Comparison of ENCODE assay signal across 32 cellular contexts in the genomic region with DNA sequence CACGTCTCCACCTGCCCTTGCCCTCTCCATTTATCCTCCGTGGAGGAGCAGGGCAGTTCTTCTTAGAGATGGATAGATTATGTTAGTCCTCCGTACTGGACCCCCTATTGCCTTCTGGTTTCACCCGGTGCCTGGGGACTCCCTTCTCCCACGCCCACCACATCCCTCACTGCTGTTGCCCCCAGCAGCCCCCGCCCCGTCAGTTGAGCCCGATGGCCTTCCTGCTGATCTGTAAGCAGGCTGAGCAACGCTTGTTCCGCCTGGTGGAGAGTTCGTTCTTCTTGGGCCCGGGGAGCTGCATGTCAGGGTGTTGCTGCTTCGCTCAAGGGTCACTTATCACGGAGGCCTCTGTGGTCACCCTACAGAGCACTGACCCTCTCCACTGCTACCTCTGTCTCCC. TPM values are rescaled to one million over a fixed set of nuclear protein-coding genes. Genes with fewer than 3 reads are reported as not detected.
"Had no signal": no experiment of that assay in that cellular context is flagged by ENCODE, and none has a peak within 500 bp of the region (broad histone marks: within the 10 kb centered on the region; RNA-seq: fewer than 3 reads in every experiment).

No MANE protein-coding gene starts in this region.

- H3K4me3 ChIP-seq: esophagus muscularis mucosa, gastroesophageal sphincter had no signal

- H3K27ac ChIP-seq: brain microvascular endothelial cell, esophagus muscularis mucosa, foreskin keratinocyte, gastroesophageal sphincter, WERI-Rb-1 had no signal

- DNase-seq: activated B cell treated with CpG ODN at 0.5 μM for 24 hours; activated CD4-positive, alpha-beta T cell treated with anti-CD3 and anti-CD28 coated beads for 48 hours; activated CD4-positive, alpha-beta T cell treated with anti-CD3 and anti-CD28 coated beads, Interleukin-2, amount 50 U/mL, for 1 hour; activated CD4-positive, alpha-beta T cell treated with anti-CD3 and anti-CD28 coated beads, Interleukin-2, amount 50 U/mL, for 48 hours; activated CD8-positive, alpha-beta memory T cell treated with anti-CD3 and anti-CD28 coated beads, Interleukin-2, amount 10 ng/mL, durations not matched to agents 7 days and 5 days; activated CD8-positive, alpha-beta memory T cell treated with anti-CD3 and anti-CD28 coated beads, Interleukin-2, amount 50 U/mL, for 4 hours; activated CD8-positive, alpha-beta T cell treated with anti-CD3 and anti-CD28 coated beads for 36 hours; activated gamma-delta T cell; activated naive CD4-positive, alpha-beta T cell; activated naive CD4-positive, alpha-beta T cell treated with anti-CD3 and anti-CD28 coated beads, Interleukin-2, amount 10 ng/mL, durations not matched to agents 7 days and 5 days; activated naive CD8-positive, alpha-beta T cell treated with anti-CD3 and anti-CD28 coated beads, Interleukin-2, amount 10 ng/mL, durations not matched to agents 7 days and 5 days; activated T-cell treated with anti-CD3 and anti-CD28 coated beads, Interleukin-2, amount 50 U/mL, for 1 hour; activated T-cell treated with anti-CD3 and anti-CD28 coated beads, Interleukin-2, amount 50 U/mL, for 72 hours; brain microvascular endothelial cell; cortex of kidney; dermis blood vessel endothelial cell; effector CD4-positive, alpha-beta T cell; effector memory CD8-positive, alpha-beta T cell; erythroblast; foreskin keratinocyte; T-helper 1 cell; T-helper 17 cell; T1000; WERI-Rb-1 had no signal

- H3K4me1 ChIP-seq: esophagus muscularis mucosa, foreskin keratinocyte, gastroesophageal sphincter had no signal

- ATAC-seq: activated CD4-positive, CD25-positive, alpha-beta regulatory T cell treated with anti-CD3 and anti-CD28 coated beads, Interleukin-2, amount 50 U/mL, for 24 hours; activated CD8-positive, alpha-beta memory T cell treated with anti-CD3 and anti-CD28 coated beads, Interleukin-2, amount 10 ng/mL, durations not matched to agents 7 days and 5 days; activated CD8-positive, alpha-beta T cell treated with anti-CD3 and anti-CD28 coated beads for 36 hours; activated naive CD4-positive, alpha-beta T cell treated with anti-CD3 and anti-CD28 coated beads, Interleukin-2, amount 50 U/mL, for 72 hours; activated T-cell treated with anti-CD3 and anti-CD28 coated beads, Interleukin-2, amount 50 U/mL, for 72 hours; effector memory CD8-positive, alpha-beta T cell; foreskin keratinocyte; gastroesophageal sphincter; T-helper 17 cell had no signal

- H3K9me3 ChIP-seq: esophagus muscularis mucosa, gastroesophageal sphincter had no signal

- H3K36me3 ChIP-seq: brain microvascular endothelial cell, esophagus muscularis mucosa, gastroesophageal sphincter had no signal

- FAIRE-seq: astrocyte, bronchial epithelial cell, colon had no signal

- H3K27me3 ChIP-seq: brain microvascular endothelial cell, foreskin keratinocyte had no signal

RNA-seq across cellular contexts. Expression of gene B3GAT1, which starts 34.2 kb away (rescaled TPM):
- total RNA-seq: activated B cell treated with CpG ODN at 0.5 μM for 24 hours, dermis blood vessel endothelial cell, glomerular endothelial cell had no signal
